Comparison of ENCODE assay signal across 8 cellular contexts in genomic region chr5:177500685-177501522, GRCh38. TPM values are rescaled to one million over a fixed set of nuclear protein-coding genes. Genes with fewer than 3 reads are reported as not detected.
DNase-seq lines count a peak whose midpoint lies in the region; ATAC-seq and TF ChIP-seq lines count a peak whose summit lies in the region.

No MANE protein-coding gene starts in this region.

- ATAC-seq in gastroesophageal sphincter (peak; percentile 27), GM19395 (IDR thresholded peaks at IDR 0.05; ENCODE audit: unreplicated experiment) (no peak)

- H3K27me3 ChIP-seq in SJSA1 (replicated peaks) (no peaks in the 10 kb centered on the region), gastroesophageal sphincter (no peaks in the 10 kb centered on the region), ovary (no peaks in the 10 kb centered on the region), tibial artery (no peaks in the 10 kb centered on the region)

- peaks cover 27% of the 10 kb centered on the region for H3K4me1 ChIP-seq in SJSA1 (replicated peaks)
- peaks cover 0 to 34% (median 19%) of the 10 kb centered on the region in 3 donors for H3K4me1 ChIP-seq in gastroesophageal sphincter
- peaks cover 1% of the 10 kb centered on the region for H3K4me1 ChIP-seq in ovary (ENCODE audit: insufficient read depth)
- H3K4me1 ChIP-seq in tibial artery: peaks cover 0 to 24% (median 15%) of the 10 kb centered on the region in 4 donors

- no peak overlapping the region for H3K4me3 ChIP-seq in SJSA1
- no peak overlapping the region for H3K4me3 ChIP-seq in gastroesophageal sphincter
- H3K4me3 ChIP-seq in ovary: no peak overlapping the region
- no peak overlapping the region for H3K4me3 ChIP-seq in tibial artery

- TF ChIP-seq CTCF in GM10248 (IDR thresholded peaks at IDR 0.05; ENCODE audit: control extremely low read depth, extremely low read depth, low read depth, missing control alignments) (peak; percentile 87), gastroesophageal sphincter (IDR thresholded peaks at IDR 0.05) (peak in 3 of 4 experiments; percentile 93 to 97 (median 94)), ovary (IDR thresholded peaks at IDR 0.05) (peak; percentile 92 to 96 (median 93)), tibial artery (IDR thresholded peaks at IDR 0.05) (peak; percentile 87 to 93)

- H3K27ac ChIP-seq in SJSA1: no peak overlapping the region
- H3K27ac ChIP-seq in gastroesophageal sphincter: peak overlapping the region in 3 of 4 donors; percentile 44 to 76 (median 45)
- no peak overlapping the region for H3K27ac ChIP-seq in ovary
- peak overlapping the region in 1 of 2 donors; percentile 18 for H3K27ac ChIP-seq in tibial artery

- POLR2A ChIA-PET in GM10248 (lab: Yijun Ruan, JAX): interaction anchor here (1.1 kb wide), 1 partner anchor 112 kb away, joined by 3 read pairs; no protein-coding TSS in a partner anchor

- TF ChIP-seq POLR2A in gastroesophageal sphincter (IDR thresholded peaks at IDR 0.05) (no peak), ovary (IDR thresholded peaks at IDR 0.05) (no peak)

- CTCF ChIA-PET in GM10248 (lab: Yijun Ruan, JAX): interaction anchor here (0.6 to 12.3 kb wide), 40 partner anchors 8 to 387 kb away, joined by 3 to 115 read pairs (median 5); partner anchors contain the start of genes DDX41, DOK3, F12 and LMAN2

- H3K36me3 ChIP-seq in SJSA1 (peaks cover 12% of the 10 kb centered on the region), gastroesophageal sphincter (peaks cover 0 to 4% of the 10 kb centered on the region in 2 donors), ovary (no peaks in the 10 kb centered on the region), tibial artery (peaks cover 0 to 5% (median 0%) of the 10 kb centered on the region in 3 donors)

- H3K9me3 ChIP-seq in SJSA1 (replicated peaks) (no peaks in the 10 kb centered on the region), gastroesophageal sphincter (no peaks in the 10 kb centered on the region), ovary (no peaks in the 10 kb centered on the region), tibial artery (no peaks in the 10 kb centered on the region)

- 0 to 23% methylated on average over 3 to 7 of the region's 10 CpGs for WGBS in gastroesophageal sphincter (ENCODE audit: low coverage in 1 of 2), 2 donors
- WGBS in ovary, 3 donors: 20 to 22% (median 21%) methylated on average over 10 of the region's 10 CpGs

- no peak for TF ChIP-seq EP300 in gastroesophageal sphincter (IDR thresholded peaks at IDR 0.05)
- no peak for TF ChIP-seq EP300 in ovary (IDR thresholded peaks at IDR 0.05)

- DNase-seq in GM10248 (ENCODE audit: extremely low spot score) (peak; percentile 73), LoVo (ENCODE audit: low spot score) (peak; percentile 81), SJSA1 (ENCODE audit: low read depth in 1 of 2, low spot score in 2 of 2) (peak; percentile 88 to 95), activated gamma-delta T cell treated with Interleukin-2 at 50 U/mL for 16 hours (peak; percentile 88), ovary (peak; percentile 93 to 97 (median 94)), tibial artery (peak; percentile 90 to 92)

- intact Hi-C loops in ovary (cut with DNase I) (loop anchor here (1.0 to 10.0 kb wide), 5 partner anchors 44 to 186 kb away; partner anchors contain the start of gene MXD3 (in 1 of the 4)), tibial artery (cut with DNase I; ENCODE audit: low total_unique reads) (loop anchor here (5.0 kb wide), 1 partner anchor 109 kb away; no protein-coding TSS in a partner anchor)

RNA-seq across cellular contexts. Expression of gene PDLIM7, which starts 3.5 kb away (rescaled TPM):
- total RNA-seq in SJSA1 (2014; rRNA removed; shearing (Covaris generic)): 175 and 274 TPM in 2 replicates
- total RNA-seq in gastroesophageal sphincter (100 to 1,000 TPM; 336 to 863 (median 437) TPM), ovary (100 to 1,000 TPM in 4 of 7 donors, 10 to 100 TPM in 3; 32.7 to 243 (median 151) TPM)
- 10 to 100 TPM; 25.7 to 83.3 TPM for polyA plus RNA-seq in ovary

RNA-seq across cellular contexts. Expression of gene DOK3, which starts 8.7 kb away (rescaled TPM):
- 1.8 and 4.2 TPM in 2 replicates for total RNA-seq in SJSA1 (2014; rRNA removed; shearing (Covaris generic))
- 10 to 100 TPM in 1 of 4 donors, 1 to 10 TPM in 3; 6.1 to 16.6 (median 6.6) TPM for total RNA-seq in gastroesophageal sphincter
- total RNA-seq in ovary: 1 to 10 TPM; 1.3 to 7.2 (median 2.5) TPM
- polyA plus RNA-seq in ovary: 1 to 10 TPM; 1.8 to 4.2 TPM

RNA-seq across cellular contexts. Expression of gene DDX41, which starts 15.9 kb away (rescaled TPM):
- total RNA-seq in SJSA1 (2014; rRNA removed; shearing (Covaris generic)): 131 and 150 TPM in 2 replicates
- total RNA-seq in gastroesophageal sphincter (10 to 100 TPM; 64.5 to 80.8 (median 68.5) TPM), ovary (100 to 1,000 TPM in 1 of 7 donors, 10 to 100 TPM in 6; 63.5 to 104 (median 76.0) TPM)
- polyA plus RNA-seq in ovary: 10 to 100 TPM; 58.3 to 63.6 TPM

RNA-seq across cellular contexts. Expression of gene DBN1, which starts 27.5 kb away (rescaled TPM):
- 147 and 149 TPM in 2 replicates for total RNA-seq in SJSA1 (2014; rRNA removed; shearing (Covaris generic))
- 100 to 1,000 TPM in 3 of 4 donors, 10 to 100 TPM in 1; 87.1 to 154 (median 124) TPM for total RNA-seq in gastroesophageal sphincter
- total RNA-seq in ovary: 10 to 100 TPM; 35.1 to 91.6 (median 57.0) TPM
- polyA plus RNA-seq in ovary: 10 to 100 TPM; 18.4 to 55.4 TPM

RNA-seq across cellular contexts. Expression of gene FAM193B, which starts 53.5 kb away (rescaled TPM):
- total RNA-seq in SJSA1 (2014; rRNA removed; shearing (Covaris generic)): 24.9 and 29.9 TPM in 2 replicates
- total RNA-seq in gastroesophageal sphincter (10 to 100 TPM; 29.7 to 90.3 (median 44.5) TPM), ovary (10 to 100 TPM; 50.2 to 77.6 (median 64.3) TPM)
- polyA plus RNA-seq in ovary: 10 to 100 TPM; 14.8 to 77.3 TPM

Comparison
In these comparisons a context has a peak if more than half of its experiments do, and no peak if none do; other contexts are left out.
1. H3K27ac ChIP-seq: peak in gastroesophageal sphincter (3 of 4); none in SJSA1 (single experiment) and ovary (0 of 2).
2. Peak in every context shown above with its lines, with median percentiles within 50 percentile points of each other: DNase-seq and CTCF ChIP-seq.